ENCODE assay signal across 9 cellular contexts in the genomic region with DNA sequence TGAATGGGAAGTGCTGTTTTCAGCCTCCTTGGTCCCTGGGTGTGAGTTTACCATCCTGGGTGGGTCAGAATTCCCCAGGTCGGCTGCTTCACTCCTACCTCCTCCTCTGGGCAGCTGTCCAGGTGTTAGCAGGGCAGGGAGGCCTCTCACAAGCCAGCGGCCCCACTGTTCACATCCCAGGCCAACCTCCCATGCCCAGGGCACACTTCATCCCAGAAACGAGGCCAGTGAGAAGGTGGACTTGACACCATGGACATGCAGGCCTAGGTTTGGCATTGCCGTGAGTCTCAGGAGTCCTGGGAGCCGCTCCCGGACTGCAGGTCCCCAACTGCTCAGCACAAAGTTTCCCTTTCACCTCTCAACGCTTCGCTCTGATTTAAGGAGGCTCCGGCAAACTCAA.
"Had no signal": no experiment of that assay in that cellular context is flagged by ENCODE, and none has a peak within 500 bp of the region (broad histone marks: within the 10 kb centered on the region; RNA-seq: fewer than 3 reads in every experiment).

No MANE protein-coding gene starts in this region.

- H3K9ac ChIP-seq: GM23248 had no signal

- H3K27ac ChIP-seq: GM23248, HL-60 had no signal

- H3K36me3 Mint-ChIP-seq: IgD-negative memory B cell had no signal

- H3K4me3 ChIP-seq: GM23248, HAP-1 had no signal

- H2AFZ ChIP-seq: GM23248 had no signal

- H3K4me3 Mint-ChIP-seq: HFFc6, IgD-negative memory B cell had no signal

- H3K4me1 Mint-ChIP-seq: IgD-negative memory B cell had no signal

- H3K27ac Mint-ChIP-seq: HFFc6, IgD-negative memory B cell had no signal

- H3K36me3 ChIP-seq: HAP-1 had no signal

- H3K4me1 ChIP-seq: HAP-1 had no signal

- DNase-seq: GM23248, GOT3, H7, HFFc6, KBM-7 had no signal

- H3K27me3 Mint-ChIP-seq: IgD-negative memory B cell had no signal

- ATAC-seq: HCT116 had no signal
